ENCODE assay signal across 14 cellular contexts in the genomic region with DNA sequence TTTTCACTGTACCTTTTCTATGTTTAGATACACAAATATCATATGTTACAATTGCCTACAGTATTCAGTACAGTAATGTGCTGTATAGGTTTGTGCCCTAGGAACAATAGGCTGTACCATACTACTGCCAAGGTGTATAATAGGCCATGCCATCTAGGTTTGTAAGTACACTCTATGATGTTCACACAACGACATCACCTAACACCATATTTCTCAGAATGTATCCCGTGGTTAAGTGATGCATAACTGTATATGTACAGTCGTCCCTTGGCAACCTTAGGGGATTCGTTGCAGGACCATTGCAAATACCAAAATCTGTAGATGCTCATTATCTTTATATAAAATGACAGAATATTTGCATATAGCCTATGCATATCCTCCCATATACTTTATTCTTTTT. TPM values are rescaled to one million over a fixed set of nuclear protein-coding genes. Genes with fewer than 3 reads are reported as not detected.
DNase-seq lines count a peak whose midpoint lies in the region; ATAC-seq lines count a peak whose summit lies in the region.
"Had no signal": no experiment of that assay in that cellular context is flagged by ENCODE, and none has a peak within 500 bp of the region (broad histone marks: within the 10 kb centered on the region; RNA-seq: fewer than 3 reads in every experiment).

No MANE protein-coding gene starts in this region.

- intact Hi-C loops in activated CD4-positive, alpha-beta T cell treated with anti-CD3 and anti-CD28 coated beads for 36 hours (cut with DNase I, micrococcal nuclease) = loop anchor here (1.0 to 10.0 kb wide), 3 partner anchors 39 to 722 kb away; a partner anchor contains a TSS

- POLR2A ChIA-PET in activated CD4-positive, alpha-beta T cell treated with anti-CD3 and anti-CD28 coated beads for 36 hours (lab: Charles Lee) = no interaction called here

- CTCF ChIA-PET in activated CD4-positive, alpha-beta T cell treated with anti-CD3 and anti-CD28 coated beads for 36 hours (lab: Charles Lee) = interaction anchor here (1.0 kb wide), 1 partner anchor 11 kb away, joined by 3 read pairs; no protein-coding TSS in a partner anchor

- H3K27me3 Mint-ChIP-seq in activated CD4-positive, alpha-beta T cell treated with anti-CD3 and anti-CD28 coated beads for 36 hours = peaks cover 4% of the 10 kb centered on the region
- peaks cover 5% of the 10 kb centered on the region for H3K27me3 Mint-ChIP-seq in activated naive CD8-positive, alpha-beta T cell treated with anti-CD3 and anti-CD28 coated beads, Interleukin-2, amount 50 U/mL, for 24 hours
- H3K27me3 Mint-ChIP-seq in activated naive CD8-positive, alpha-beta T cell treated with anti-CD3 and anti-CD28 coated beads for 36 hours = peaks cover 13% of the 10 kb centered on the region

- no peak overlapping the region for H3K4me3 Mint-ChIP-seq in activated CD4-positive, alpha-beta T cell treated with anti-CD3 and anti-CD28 coated beads for 36 hours
- no peak overlapping the region for H3K4me3 Mint-ChIP-seq in activated naive CD8-positive, alpha-beta T cell treated with anti-CD3 and anti-CD28 coated beads, Interleukin-2, amount 50 U/mL, for 24 hours
- no peak overlapping the region for H3K4me3 Mint-ChIP-seq in activated naive CD8-positive, alpha-beta T cell treated with anti-CD3 and anti-CD28 coated beads for 36 hours
- H3K4me3 Mint-ChIP-seq in stimulated activated effector memory CD8-positive, alpha-beta T cell treated with anti-CD3 and anti-CD28 coated beads, Interleukin-12 subunit alpha, Interleukin-12 subunit beta, amount 100 ng/mL, for 72 hours = no peak overlapping the region
- H3K4me3 Mint-ChIP-seq: B cell; CD8-positive, alpha-beta T cell had no signal

- H3K27ac Mint-ChIP-seq in activated CD4-positive, alpha-beta T cell treated with anti-CD3 and anti-CD28 coated beads for 36 hours = no peak overlapping the region
- no peak overlapping the region for H3K27ac Mint-ChIP-seq in activated naive CD8-positive, alpha-beta T cell treated with anti-CD3 and anti-CD28 coated beads, Interleukin-2, amount 50 U/mL, for 24 hours
- H3K27ac Mint-ChIP-seq in activated naive CD8-positive, alpha-beta T cell treated with anti-CD3 and anti-CD28 coated beads for 36 hours = no peak overlapping the region
- H3K27ac Mint-ChIP-seq in stimulated activated effector memory CD8-positive, alpha-beta T cell treated with anti-CD3 and anti-CD28 coated beads, Interleukin-12 subunit alpha, Interleukin-12 subunit beta, amount 100 ng/mL, for 72 hours = no peak overlapping the region
- H3K27ac Mint-ChIP-seq: B cell; CD8-positive, alpha-beta T cell had no signal

- no peaks in the 10 kb centered on the region for H3K36me3 Mint-ChIP-seq in activated CD4-positive, alpha-beta T cell treated with anti-CD3 and anti-CD28 coated beads for 36 hours (ENCODE audit: low read depth)
- H3K36me3 Mint-ChIP-seq in activated naive CD8-positive, alpha-beta T cell treated with anti-CD3 and anti-CD28 coated beads, Interleukin-2, amount 50 U/mL, for 24 hours (ENCODE audit: low read depth) = no peaks in the 10 kb centered on the region
- no peaks in the 10 kb centered on the region for H3K36me3 Mint-ChIP-seq in activated naive CD8-positive, alpha-beta T cell treated with anti-CD3 and anti-CD28 coated beads for 36 hours
- H3K36me3 Mint-ChIP-seq in stimulated activated effector memory CD8-positive, alpha-beta T cell treated with anti-CD3 and anti-CD28 coated beads, Interleukin-12 subunit alpha, Interleukin-12 subunit beta, amount 100 ng/mL, for 72 hours = no peaks in the 10 kb centered on the region
- H3K36me3 Mint-ChIP-seq: CD8-positive, alpha-beta T cell had no signal

- H3K9me3 Mint-ChIP-seq in activated CD4-positive, alpha-beta T cell treated with anti-CD3 and anti-CD28 coated beads for 36 hours (ENCODE audit: low read depth) = no peaks in the 10 kb centered on the region
- H3K9me3 Mint-ChIP-seq in activated naive CD8-positive, alpha-beta T cell treated with anti-CD3 and anti-CD28 coated beads, Interleukin-2, amount 50 U/mL, for 24 hours = no peaks in the 10 kb centered on the region
- H3K9me3 Mint-ChIP-seq in activated naive CD8-positive, alpha-beta T cell treated with anti-CD3 and anti-CD28 coated beads for 36 hours = no peaks in the 10 kb centered on the region
- no peaks in the 10 kb centered on the region for H3K9me3 Mint-ChIP-seq in stimulated activated effector memory CD8-positive, alpha-beta T cell treated with anti-CD3 and anti-CD28 coated beads, Interleukin-12 subunit alpha, Interleukin-12 subunit beta, amount 100 ng/mL, for 72 hours
- H3K9me3 Mint-ChIP-seq: CD8-positive, alpha-beta T cell had no signal

- no peak for DNase-seq in activated CD4-positive, alpha-beta T cell treated with anti-CD3 and anti-CD28 coated beads for 36 hours
- DNase-seq in activated CD4-positive, alpha-beta T cell treated with anti-CD3 and anti-CD28 coated beads, Interleukin-2, amount 50 U/mL, for 4 hours = no peak
- no peak for DNase-seq in activated naive CD8-positive, alpha-beta T cell treated with anti-CD3 and anti-CD28 coated beads, Interleukin-2, amount 50 U/mL, for 24 hours
- no peak for DNase-seq in activated naive CD8-positive, alpha-beta T cell treated with anti-CD3 and anti-CD28 coated beads for 36 hours
- no peak for DNase-seq in stimulated activated effector memory CD8-positive, alpha-beta T cell treated with anti-CD3 and anti-CD28 coated beads, Interleukin-12 subunit alpha, Interleukin-12 subunit beta, amount 100 ng/mL, for 72 hours (ENCODE audit: low spot score in 2 of 2)
- DNase-seq in DMS 273 treated with DMSO at 0.1 percent for 48 hours (lab: John Stamatoyannopoulos, UW) (no peak), NCI-H748 treated with DMSO at 0.1 percent for 48 hours (lab: John Stamatoyannopoulos, UW) (no peak)
- DNase-seq: DMS79, GF-D8, GOT3 had no signal

- H3K4me1 Mint-ChIP-seq in activated CD4-positive, alpha-beta T cell treated with anti-CD3 and anti-CD28 coated beads for 36 hours = no peaks in the 10 kb centered on the region
- H3K4me1 Mint-ChIP-seq in activated naive CD8-positive, alpha-beta T cell treated with anti-CD3 and anti-CD28 coated beads, Interleukin-2, amount 50 U/mL, for 24 hours = peaks cover 5% of the 10 kb centered on the region
- peaks cover 7% of the 10 kb centered on the region for H3K4me1 Mint-ChIP-seq in activated naive CD8-positive, alpha-beta T cell treated with anti-CD3 and anti-CD28 coated beads for 36 hours
- peaks cover 4% of the 10 kb centered on the region for H3K4me1 Mint-ChIP-seq in stimulated activated effector memory CD8-positive, alpha-beta T cell treated with anti-CD3 and anti-CD28 coated beads, Interleukin-12 subunit alpha, Interleukin-12 subunit beta, amount 100 ng/mL, for 72 hours

- peak; percentile 78 for ATAC-seq in activated CD4-positive, alpha-beta T cell treated with anti-CD3 and anti-CD28 coated beads for 36 hours
- ATAC-seq in activated naive CD8-positive, alpha-beta T cell treated with anti-CD3 and anti-CD28 coated beads, Interleukin-2, amount 50 U/mL, for 24 hours = peak; percentile 75
- ATAC-seq in stimulated activated effector memory CD8-positive, alpha-beta T cell treated with anti-CD3 and anti-CD28 coated beads, Interleukin-12 subunit alpha, Interleukin-12 subunit beta, amount 100 ng/mL, for 72 hours = peak; percentile 74

RNA-seq across cellular contexts. Expression of a gene that starts 5.8 kb away (rescaled TPM):
- total RNA-seq in activated CD4-positive, alpha-beta T cell treated with anti-CD3 and anti-CD28 coated beads for 36 hours = 100 to 1,000 TPM; 143 to 197 TPM
- total RNA-seq in activated naive CD8-positive, alpha-beta T cell treated with anti-CD3 and anti-CD28 coated beads for 36 hours = 100 to 1,000 TPM; 155 TPM

RNA-seq across cellular contexts. Expression of a gene that starts 27.0 kb away (rescaled TPM):
- 10 to 100 TPM; 34.5 to 49.0 TPM for total RNA-seq in activated CD4-positive, alpha-beta T cell treated with anti-CD3 and anti-CD28 coated beads for 36 hours
- 10 to 100 TPM; 42.6 to 47.1 TPM for total RNA-seq in activated naive CD8-positive, alpha-beta T cell treated with anti-CD3 and anti-CD28 coated beads for 36 hours

RNA-seq across cellular contexts. Expression of a gene that starts 28.0 kb away (rescaled TPM):
- total RNA-seq in activated CD4-positive, alpha-beta T cell treated with anti-CD3 and anti-CD28 coated beads for 36 hours = 10 to 100 TPM; 26.1 to 50.3 TPM
- 10 to 100 TPM; 45.9 to 49.1 TPM for total RNA-seq in activated naive CD8-positive, alpha-beta T cell treated with anti-CD3 and anti-CD28 coated beads for 36 hours

RNA-seq across cellular contexts. Expression of a gene that starts 34.4 kb away (rescaled TPM):
- under 1 TPM; 0.46 to 0.77 TPM for total RNA-seq in activated CD4-positive, alpha-beta T cell treated with anti-CD3 and anti-CD28 coated beads for 36 hours
- total RNA-seq in activated naive CD8-positive, alpha-beta T cell treated with anti-CD3 and anti-CD28 coated beads for 36 hours = under 1 TPM; 0.64 to 0.99 TPM
- total RNA-seq: Daoy, IMR-90 had no signal

RNA-seq across cellular contexts. Expression of a gene that starts 48.2 kb away (rescaled TPM):
- total RNA-seq in activated CD4-positive, alpha-beta T cell treated with anti-CD3 and anti-CD28 coated beads for 36 hours = 100 to 1,000 TPM; 135 to 216 TPM
- total RNA-seq in activated naive CD8-positive, alpha-beta T cell treated with anti-CD3 and anti-CD28 coated beads for 36 hours = 100 to 1,000 TPM; 135 to 148 TPM
